Comparison of ENCODE assay signal across 12 cellular contexts in genomic region chr16:23424292-23424958, GRCh38. TPM values are rescaled to one million over a fixed set of nuclear protein-coding genes. Genes with fewer than 3 reads are reported as not detected.
A peak's percentile ranks its signal among the peaks of the same experiment; 100 is the strongest.
DNase-seq lines count a peak whose midpoint lies in the region; ATAC-seq and TF ChIP-seq lines count a peak whose summit lies in the region.
"Had no signal": no experiment of that assay in that cellular context is flagged by ENCODE, and none has a peak within 500 bp of the region (broad histone marks: within the 10 kb centered on the region; RNA-seq: fewer than 3 reads in every experiment).

No MANE protein-coding gene starts in this region.

- no peaks in the 10 kb centered on the region for H3K27me3 Mint-ChIP-seq in brain
- H3K27me3 Mint-ChIP-seq: activated T-helper 17 cell treated with anti-CD3 and anti-CD28 coated beads, Interleukin-2, amount 50 U/mL, for 72 hours; CD4-positive, CD25-positive, alpha-beta regulatory T cell had no signal

- H3K9me3 ChIP-seq in A673 (ENCODE audit: low read depth, low read length, poor library complexity, severe bottlenecking): no peaks in the 10 kb centered on the region

- peak overlapping the region in 4 of 5 experiments; percentile 21 to 42 (median 30) for H3K27ac Mint-ChIP-seq in brain
- H3K27ac Mint-ChIP-seq: activated T-helper 17 cell treated with anti-CD3 and anti-CD28 coated beads, Interleukin-2, amount 50 U/mL, for 72 hours had no signal

- no peaks in the 10 kb centered on the region for H3K27me3 ChIP-seq in A673 (replicated peaks; ENCODE audit: insufficient read depth, low read depth, low read length, poor library complexity)

- POLR2A ChIA-PET in A673 (lab: Charles Lee; ENCODE audit: low non-redundant PET): no interaction called here

- no peak for DNase-seq in A673 (ENCODE audit: low spot score)
- DNase-seq in NCI-H1105 (lab: John Stamatoyannopoulos, UW): peak; percentile 40
- peak; percentile 21 for DNase-seq in mucosa of gallbladder (ENCODE audit: low spot score)
- no peak for DNase-seq in activated CD8-positive, alpha-beta memory T cell treated with anti-CD3 and anti-CD28 coated beads for 24 hours
- DNase-seq in nucleus accumbens (lab: John Stamatoyannopoulos, UW): no peak
- DNase-seq: CD4-positive, CD25-positive, alpha-beta regulatory T cell; T-helper 2 cell had no signal

- H3K36me3 Mint-ChIP-seq in brain: peaks cover 54% of the 10 kb centered on the region

- H3K36me3 ChIP-seq in A673 (ENCODE audit: insufficient read depth, low read length, poor library complexity, severe bottlenecking): peaks cover 10% of the 10 kb centered on the region

- TF ChIP-seq CTCF in A673 (conservative IDR thresholded peaks at IDR 0.05; ENCODE audit: low read depth, low read length) (no peak), brain (conservative IDR thresholded peaks at IDR 0.05) (no peak)

- ATAC-seq in GM18511 (IDR thresholded peaks at IDR 0.05; ENCODE audit: unreplicated experiment): no peak
- no peak for ATAC-seq in HG03432 (IDR thresholded peaks at IDR 0.05; ENCODE audit: unreplicated experiment)
- ATAC-seq: activated T-helper 17 cell treated with anti-CD3 and anti-CD28 coated beads, Interleukin-2, amount 50 U/mL, for 72 hours had no signal

- peaks cover 6% of the 10 kb centered on the region for H3K4me1 Mint-ChIP-seq in brain
- H3K4me1 Mint-ChIP-seq: activated T-helper 17 cell treated with anti-CD3 and anti-CD28 coated beads, Interleukin-2, amount 50 U/mL, for 72 hours; neural crest cell had no signal

- BruUV-seq in A673 (replicated peaks; lab: Mats Ljungman, UMichigan): no TSS peak

- no peak overlapping the region for H3K4me3 Mint-ChIP-seq in brain
- H3K4me3 Mint-ChIP-seq: activated T-helper 17 cell treated with anti-CD3 and anti-CD28 coated beads, Interleukin-2, amount 50 U/mL, for 72 hours; neural crest cell had no signal

- intact Hi-C loops in A673 (cut with micrococcal nuclease; ENCODE audit: unreplicated experiment): no loop called here

- no peak overlapping the region for H3K4me3 ChIP-seq in A673 (ENCODE audit: low read depth, low read length, poor library complexity, severe bottlenecking)

- no peaks in the 10 kb centered on the region for H3K9me3 Mint-ChIP-seq in brain
- H3K9me3 Mint-ChIP-seq: activated T-helper 17 cell treated with anti-CD3 and anti-CD28 coated beads, Interleukin-2, amount 50 U/mL, for 72 hours; CD4-positive, CD25-positive, alpha-beta regulatory T cell; neural crest cell had no signal

- peak overlapping the region; percentile 75 for H3K27ac ChIP-seq in A673 (ENCODE audit: low read depth, low read length, poor library complexity, severe bottlenecking)

- H3K4me1 ChIP-seq in A673 (ENCODE audit: insufficient read depth, low read length, poor library complexity, severe bottlenecking): peaks cover 17% of the 10 kb centered on the region

- CTCF ChIA-PET in A673 (lab: Charles Lee): interaction anchor here (1.3 kb wide), 1 partner anchor 11 kb away, joined by 6 read pairs; no protein-coding TSS in a partner anchor

RNA-seq across cellular contexts. Expression of gene COG7, which starts 28.6 kb away (rescaled TPM):
- total RNA-seq in A673 (2021): 33.8 and 40.4 TPM in 2 replicates
- polyA plus RNA-seq in brain (ENCODE audit: insufficient read depth, low read depth, low replicate concordance): 22.2 TPM
- total RNA-seq in mucosa of gallbladder: 27.4 TPM

Comparison
In these comparisons a context has a peak if more than half of its experiments do, and no peak if none do; other contexts are left out.
1. DNase-seq: peak in NCI-H1105 (single experiment) and mucosa of gallbladder (single experiment); none in A673 (single experiment), activated CD8-positive, alpha-beta memory T cell treated with anti-CD3 and anti-CD28 coated beads for 24 hours (single experiment) and nucleus accumbens (0 of 56).